Comparison of ENCODE assay signal across 1 cellular context in the genomic region with DNA sequence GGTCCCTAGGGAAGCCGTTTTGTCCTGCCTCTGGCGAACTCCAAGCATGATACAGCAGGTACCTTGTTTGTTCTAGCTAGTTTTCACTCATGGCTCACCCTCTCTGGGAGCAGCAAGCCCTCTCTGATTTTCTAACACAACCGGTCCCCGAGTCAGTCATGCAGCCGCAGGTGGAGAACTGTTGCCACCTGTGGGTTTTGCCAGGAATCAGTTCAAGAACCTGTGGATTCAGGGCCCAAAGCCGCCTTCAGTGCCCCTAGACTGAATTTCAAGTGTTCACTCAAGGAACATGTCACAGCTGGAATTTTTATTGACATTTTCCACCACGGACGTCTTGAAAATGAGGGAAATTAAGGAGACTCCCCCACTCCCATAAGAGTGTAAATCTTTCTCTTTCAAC.
TF ChIP-seq lines count a peak whose summit lies in the region.

No MANE protein-coding gene starts in this region.

TF ChIP-seq in GM23338, 12 proteins besides CTCF, POLR2A, EP300 and RAD21 (continued from another document):
- no peak for TF ChIP-seq REST (IDR thresholded peaks at IDR 0.05; ENCODE audit: unreplicated experiment)
